16 cellular contexts compared by ENCODE assay signal in genomic region chr2:239353697-239354096, GRCh38. TPM values are rescaled to one million over a fixed set of nuclear protein-coding genes. Genes with fewer than 3 reads are reported as not detected.
A peak's percentile ranks its signal among the peaks of the same experiment; 100 is the strongest.
DNase-seq lines count a peak whose midpoint lies in the region; ATAC-seq and TF ChIP-seq lines count a peak whose summit lies in the region.
"Had no signal": no experiment of that assay in that cellular context is flagged by ENCODE, and none has a peak within 500 bp of the region (broad histone marks: within the 10 kb centered on the region; RNA-seq: fewer than 3 reads in every experiment).

No MANE protein-coding gene starts in this region.

- TF ChIP-seq CTCF in WTC11 (IDR thresholded peaks at IDR 0.05) (no peak), gastroesophageal sphincter (IDR thresholded peaks at IDR 0.05) (no peak), sigmoid colon (IDR thresholded peaks at IDR 0.05) (no peak)

- no peaks in the 10 kb centered on the region for H3K27me3 Mint-ChIP-seq in WTC11 (ENCODE audit: low read depth)
- H3K27me3 Mint-ChIP-seq: B cell; CD4-positive, alpha-beta T cell had no signal

- H3K27me3 ChIP-seq in gastroesophageal sphincter (no peaks in the 10 kb centered on the region), sigmoid colon (no peaks in the 10 kb centered on the region)

- H3K36me3 ChIP-seq in gastroesophageal sphincter (peaks cover 0 to 25% of the 10 kb centered on the region in 2 donors), sigmoid colon (peaks cover 0 to 12% (median 0%) of the 10 kb centered on the region in 4 donors)

- peaks cover 42% of the 10 kb centered on the region for H3K36me3 Mint-ChIP-seq in WTC11

- CTCF ChIA-PET in WTC11 (lab: Charles Lee): no interaction called here

- POLR2A ChIA-PET in WTC11 (lab: Charles Lee): no interaction called here

- H3K4me3 ChIP-seq in gastroesophageal sphincter: no peak overlapping the region
- no peak overlapping the region for H3K4me3 ChIP-seq in sigmoid colon
- H3K4me3 ChIP-seq: GM12878 had no signal

- DNase-seq in WTC11 (ENCODE audit: low spot score): no peak
- no peak for DNase-seq in sigmoid colon
- no peak for DNase-seq in activated effector memory CD4-positive, alpha-beta T cell treated with Interleukin-2 at 50 U/mL for 16 hours
- DNase-seq in hepatic stellate cell (ENCODE audit: low spot score): no peak
- DNase-seq: C1 segment of cervical spinal cord; Calu3; CD4-positive, alpha-beta T cell; DMS 273 treated with DMSO at 0.1 percent for 48 hours; HCEC 1CT; HFFc6; IMR-90 had no signal

- H3K9me3 Mint-ChIP-seq in WTC11: peaks cover 24% of the 10 kb centered on the region

- intact Hi-C loops in sigmoid colon (cut with DNase I): no loop called here

- H3K4me3 Mint-ChIP-seq in WTC11: no peak overlapping the region
- H3K4me3 Mint-ChIP-seq: B cell; CD4-positive, alpha-beta T cell; HFFc6 had no signal

- TF ChIP-seq POLR2A in gastroesophageal sphincter (IDR thresholded peaks at IDR 0.05) (no peak), sigmoid colon (IDR thresholded peaks at IDR 0.05) (no peak)

- 91 to 97% methylated on average over 5 of the region's 5 CpGs for WGBS in gastroesophageal sphincter (ENCODE audit: low coverage in 1 of 2), 2 donors
- whole genome bisulfite sequencing in sigmoid colon, 2 donors: 98 to 99% methylated on average over 5 of the region's 5 CpGs

- peaks cover 17% of the 10 kb centered on the region for H3K4me1 Mint-ChIP-seq in WTC11
- H3K4me1 Mint-ChIP-seq: B cell had no signal

- no peak overlapping the region for H3K27ac Mint-ChIP-seq in WTC11
- H3K27ac Mint-ChIP-seq: B cell; CD4-positive, alpha-beta T cell; HFFc6 had no signal

- H3K4me1 ChIP-seq in gastroesophageal sphincter (peaks cover 4 to 78% (median 5%) of the 10 kb centered on the region in 3 donors), sigmoid colon (peaks cover 0 to 88% (median 71%) of the 10 kb centered on the region in 4 donors)

- H3K27ac ChIP-seq in gastroesophageal sphincter: peak overlapping the region in 3 of 4 donors; percentile 8 to 93 (median 81)
- peak overlapping the region in 3 of 4 donors; percentile 96 to 97 (median 96) for H3K27ac ChIP-seq in sigmoid colon

- ATAC-seq in WTC11 (no peak), gastroesophageal sphincter (no peak), GM19035 (IDR thresholded peaks at IDR 0.05; ENCODE audit: unreplicated experiment) (no peak), HG03175 (IDR thresholded peaks at IDR 0.05; ENCODE audit: unreplicated experiment) (no peak)
- ATAC-seq: GM12878 had no signal

- no peaks in the 10 kb centered on the region for H3K9me3 ChIP-seq in gastroesophageal sphincter
- H3K9me3 ChIP-seq in sigmoid colon: no peaks in the 10 kb centered on the region

- no peak for TF ChIP-seq EP300 in gastroesophageal sphincter (IDR thresholded peaks at IDR 0.05)
- no peak for TF ChIP-seq EP300 in sigmoid colon (IDR thresholded peaks at IDR 0.05)

TF ChIP-seq in WTC11, 78 proteins besides CTCF, POLR2A, EP300 and RAD21:
- peak; percentile 78 for TF ChIP-seq GABPB1 (CRISPR knock-in tag; IDR thresholded peaks at IDR 0.05)
- no peak for TF ChIP-seq USF1 (CRISPR knock-in tag; IDR thresholded peaks at IDR 0.05)
- no peak for TF ChIP-seq RORB (CRISPR knock-in tag; IDR thresholded peaks at IDR 0.05)
TF ChIP-seq in WTC11: peak in this region for 1.

RNA-seq across cellular contexts. Expression of gene HDAC4, which starts 47.1 kb away (rescaled TPM):
- total RNA-seq in WTC11 (2021) (35.0 to 44.4 TPM (median 42.3 TPM) in 3 replicates), gastroesophageal sphincter (100 to 1,000 TPM in 1 of 4 donors, 10 to 100 TPM in 3; 41.3 to 104 (median 85.8) TPM), sigmoid colon (100 to 1,000 TPM in 3 of 4 donors, 10 to 100 TPM in 1; 77.0 to 196 (median 139) TPM)
- 10 to 100 TPM in 1 of 3 donors, 1 to 10 TPM in 2; 1.8 to 16.4 (median 3.0) TPM for polyA plus RNA-seq in sigmoid colon
